28 cellular contexts compared by ENCODE assay signal in the genomic region with DNA sequence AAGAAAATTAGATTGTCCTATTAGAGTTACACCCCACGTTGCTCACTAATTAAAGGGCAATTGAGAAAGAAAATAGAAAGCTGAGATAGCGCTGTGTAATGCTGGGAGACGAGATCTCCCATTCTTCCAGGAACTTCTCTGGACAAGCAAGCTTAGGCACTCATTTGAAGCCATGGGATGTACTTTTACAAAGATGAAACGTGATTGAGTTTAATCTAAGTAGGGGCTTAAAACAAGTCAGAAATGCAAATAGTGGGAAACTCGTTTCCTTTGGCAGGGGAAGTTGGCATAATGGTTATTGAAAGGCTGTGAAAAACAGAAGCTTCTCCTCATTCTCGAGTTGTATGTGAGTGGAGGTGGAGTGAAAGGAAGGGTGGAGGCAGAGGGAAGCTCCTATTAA. TPM values are rescaled to one million over a fixed set of nuclear protein-coding genes. Genes with fewer than 3 reads are reported as not detected.
DNase-seq lines count a peak whose midpoint lies in the region; ATAC-seq and TF ChIP-seq lines count a peak whose summit lies in the region.
"Had no signal": no experiment of that assay in that cellular context is flagged by ENCODE, and none has a peak within 500 bp of the region (broad histone marks: within the 10 kb centered on the region; RNA-seq: fewer than 3 reads in every experiment).

No MANE protein-coding gene starts in this region.

- no peak for ATAC-seq in upper lobe of right lung
- ATAC-seq in CD4-positive, alpha-beta T cell (ENCODE audit: poor library complexity), result no peak
- ATAC-seq in HG03469 (IDR thresholded peaks at IDR 0.05; ENCODE audit: unreplicated experiment), result no peak
- no peak for ATAC-seq in HG03280 (IDR thresholded peaks at IDR 0.05; ENCODE audit: unreplicated experiment)
- ATAC-seq in GM19463 (IDR thresholded peaks at IDR 0.05; ENCODE audit: unreplicated experiment), result no peak
- ATAC-seq: gastroesophageal sphincter, T-helper 17 cell had no signal

- in situ Hi-C loops in KBM-7 (cut with MboI; ENCODE audit: low pct_unique_long_range_greater_than_20kb, low sequenced_read_pairs), result no loop called here

- POLR2A ChIA-PET in CD4-positive, alpha-beta T cell (lab: Charles Lee), result no interaction called here

- CTCF ChIA-PET in CD4-positive, alpha-beta T cell (lab: Charles Lee), result no interaction called here

- peaks cover 63% of the 10 kb centered on the region for H3K4me1 Mint-ChIP-seq in nephron progenitor cell
- H3K4me1 Mint-ChIP-seq in CD4-positive, alpha-beta T cell (ENCODE audit: low read depth), result peaks cover 28% of the 10 kb centered on the region

- H3K27ac ChIP-seq in fibroblast of lung (ENCODE audit: insufficient read depth, low read length) (peak overlapping the region; percentile 72), upper lobe of right lung (peak overlapping the region; percentile 69)
- H3K27ac ChIP-seq in CD4-positive, alpha-beta T cell (ENCODE audit: low read depth, low read length), result no peak overlapping the region
- H3K27ac ChIP-seq: adrenal gland, colonic mucosa, esophagus squamous epithelium, RWPE1, spleen had no signal

- H3K9me3 Mint-ChIP-seq in nephron progenitor cell, result no peaks in the 10 kb centered on the region
- no peaks in the 10 kb centered on the region for H3K9me3 Mint-ChIP-seq in CD4-positive, alpha-beta T cell
- H3K9me3 Mint-ChIP-seq: activated T-cell treated with anti-CD3 and anti-CD28 coated beads, Interleukin-2, amount 50 U/mL, for 24 hours; endodermal cell had no signal

- DNase-seq in KBM-7 (peak; percentile 29), fibroblast of lung (ENCODE audit: low read depth in 2 of 2) (peak in 1 of 2 donors; percentile 69), nephron progenitor cell (no peak), upper lobe of right lung (no peak)
- DNase-seq in CD4-positive, alpha-beta T cell, result no peak
- DNase-seq: activated CD4-positive, alpha-beta T cell treated with anti-CD3 and anti-CD28 coated beads for 48 hours; activated naive CD4-positive, alpha-beta T cell treated with Interleukin-2 at 50 U/mL for 16 hours; activated T-cell treated with anti-CD3 and anti-CD28 coated beads, Interleukin-2, amount 50 U/mL, for 24 hours; adrenal gland; colonic mucosa; endodermal cell; esophagus squamous epithelium; GOT3; NCI-H1092; NCI-H1930; NCI-H2227 treated with DMSO at 0.1 percent for 48 hours; SK-N-SH; spleen; stimulated activated CD4-positive, alpha-beta T cell treated with anti-CD3 and anti-CD28 coated beads, Interleukin-4, amount 100 ng/mL, for 1 hour; stimulated activated naive CD4-positive, alpha-beta T cell; T-helper 17 cell had no signal

- H3K27ac Mint-ChIP-seq in nephron progenitor cell, result no peak overlapping the region
- H3K27ac Mint-ChIP-seq in CD4-positive, alpha-beta T cell, result no peak overlapping the region
- H3K27ac Mint-ChIP-seq: activated T-cell treated with anti-CD3 and anti-CD28 coated beads, Interleukin-2, amount 50 U/mL, for 24 hours; endodermal cell; T-helper 17 cell had no signal

- H3K27me3 ChIP-seq in fibroblast of lung (ENCODE audit: control insufficient read depth, insufficient read depth, low read length) (no peaks in the 10 kb centered on the region), upper lobe of right lung (peaks cover 83% of the 10 kb centered on the region)
- H3K27me3 ChIP-seq in CD4-positive, alpha-beta T cell (ENCODE audit: control insufficient read depth, insufficient read depth, low read length), result peaks cover 92% of the 10 kb centered on the region

- peaks cover 13% of the 10 kb centered on the region for H3K4me1 ChIP-seq in fibroblast of lung (ENCODE audit: control insufficient read depth, extremely low read depth, insufficient read depth, low read length)
- peaks cover 27% of the 10 kb centered on the region for H3K4me1 ChIP-seq in upper lobe of right lung

- H3K4me2 ChIP-seq in fibroblast of lung (ENCODE audit: extremely low read depth, insufficient read depth, low read length), result peak overlapping the region; percentile 72

- TF ChIP-seq CTCF in fibroblast of lung (conservative IDR thresholded peaks at IDR 0.05 in 1 of 2, IDR thresholded peaks at IDR 0.05 in 1 of 2; ENCODE audit: low read depth in 1 of 2, low read length in 2 of 2) (no peak), nephron progenitor cell (IDR thresholded peaks at IDR 0.05) (no peak), upper lobe of right lung (IDR thresholded peaks at IDR 0.05) (no peak)
- no peak for TF ChIP-seq CTCF in CD4-positive, alpha-beta T cell (IDR thresholded peaks at IDR 0.05)

- no peaks in the 10 kb centered on the region for H3K36me3 Mint-ChIP-seq in nephron progenitor cell (ENCODE audit: low read depth)
- no peaks in the 10 kb centered on the region for H3K36me3 Mint-ChIP-seq in CD4-positive, alpha-beta T cell (ENCODE audit: low read depth)

- peaks cover 73% of the 10 kb centered on the region for H3K79me2 ChIP-seq in fibroblast of lung (ENCODE audit: control insufficient read depth, insufficient read depth, low read length)

- H3K27me3 Mint-ChIP-seq in nephron progenitor cell (ENCODE audit: low read depth, poor library complexity), result peaks cover 100% of the 10 kb centered on the region
- H3K27me3 Mint-ChIP-seq in CD4-positive, alpha-beta T cell, result peaks cover 72% of the 10 kb centered on the region

- intact Hi-C loops in upper lobe of right lung (cut with DNase I), result no loop called here
- intact Hi-C loops in CD4-positive, alpha-beta T cell (cut with DNase I, micrococcal nuclease), result no loop called here

- H3K9me3 ChIP-seq in fibroblast of lung (ENCODE audit: control insufficient read depth, insufficient read depth, low read depth, low read length), result no peaks in the 10 kb centered on the region
- H3K9me3 ChIP-seq in upper lobe of right lung, result no peaks in the 10 kb centered on the region
- no peaks in the 10 kb centered on the region for H3K9me3 ChIP-seq in CD4-positive, alpha-beta T cell (ENCODE audit: control insufficient read depth, low read length)
- H3K9me3 ChIP-seq: adrenal gland, colonic mucosa, esophagus squamous epithelium, gastroesophageal sphincter, SK-N-SH, spleen had no signal

- H4K20me1 ChIP-seq in fibroblast of lung (ENCODE audit: control insufficient read depth, extremely low read depth, insufficient read depth, low read length), result no peaks in the 10 kb centered on the region

- peak overlapping the region; percentile 52 to 99 (median 91) for H3K4me3 ChIP-seq in fibroblast of lung (replicated peaks in 1 of 4; ENCODE audit: control extremely low read depth in 1 of 4, insufficient read depth in 1 of 4, low read depth in 3 of 4, low read length in 4 of 4)
- peak overlapping the region; percentile 58 for H3K4me3 ChIP-seq in upper lobe of right lung
- H3K4me3 ChIP-seq: adrenal gland, colonic mucosa, esophagus squamous epithelium, spleen had no signal

- peak overlapping the region; percentile 32 for H3K9ac ChIP-seq in fibroblast of lung (ENCODE audit: insufficient read depth, low read length)
- H3K9ac ChIP-seq: SK-N-SH had no signal

- H2AFZ ChIP-seq in fibroblast of lung (ENCODE audit: low read length), result peak overlapping the region; percentile 38

- peak overlapping the region; percentile 23 for H3K4me3 Mint-ChIP-seq in nephron progenitor cell
- no peak overlapping the region for H3K4me3 Mint-ChIP-seq in CD4-positive, alpha-beta T cell
- H3K4me3 Mint-ChIP-seq: activated T-cell treated with anti-CD3 and anti-CD28 coated beads, Interleukin-2, amount 50 U/mL, for 24 hours had no signal

- H3K36me3 ChIP-seq in fibroblast of lung (ENCODE audit: control insufficient read depth, insufficient read depth, low read length) (peaks cover 2% of the 10 kb centered on the region), upper lobe of right lung (no peaks in the 10 kb centered on the region)
- H3K36me3 ChIP-seq: adrenal gland, colonic mucosa, esophagus squamous epithelium, gastroesophageal sphincter, spleen had no signal

RNA-seq across cellular contexts. Expression of gene PRDM6, which starts 3.7 kb away (rescaled TPM):
- total RNA-seq in fibroblast of lung (13.1 and 21.6 TPM in 2 replicates), upper lobe of right lung (8.9 TPM)
- polyA plus RNA-seq in fibroblast of lung, result 6.3 and 16.3 TPM in 2 replicates
- 5.0 and 10.1 TPM in 2 replicates for polyA plus RNA-seq in fibroblast of lung (2012)
- polyA minus RNA-seq in fibroblast of lung (ENCODE audit: low replicate concordance), result 6.0 and 30.7 TPM in 2 replicates
- not detected for total RNA-seq in CD4-positive, alpha-beta T cell
- total RNA-seq: activated CD8-positive, alpha-beta memory T cell treated with anti-CD3 and anti-CD28 coated beads for 36 hours; bronchial epithelial cell; T-helper 17 cell had no signal

RNA-seq across cellular contexts. Expression of gene PPIC, which starts 56.2 kb away (rescaled TPM):
- total RNA-seq in fibroblast of lung (65.7 and 70.1 TPM in 2 replicates), upper lobe of right lung (43.0 TPM)
- polyA plus RNA-seq in fibroblast of lung, result 74.1 and 105 TPM in 2 replicates
- 61.8 and 83.3 TPM in 2 replicates for polyA plus RNA-seq in fibroblast of lung (2012)
- 76.7 and 87.6 TPM in 2 replicates for polyA minus RNA-seq in fibroblast of lung (ENCODE audit: low replicate concordance)
- not detected for total RNA-seq in CD4-positive, alpha-beta T cell
- total RNA-seq: activated CD8-positive, alpha-beta memory T cell treated with anti-CD3 and anti-CD28 coated beads for 36 hours; T-helper 17 cell had no signal

Comparison
In these comparisons a context has a peak if more than half of its experiments do, and no peak if none do; other contexts are left out.
1. RNA of gene PPIC, which starts 56.2 kb away (total RNA-seq): 65.7 to 70.1 TPM in fibroblast of lung and 43.0 TPM in upper lobe of right lung (single experiment); not detected in CD4-positive, alpha-beta T cell; every median in the first group is over 10 times any median in the second.